8 cellular contexts compared by ENCODE assay signal in the genomic region with DNA sequence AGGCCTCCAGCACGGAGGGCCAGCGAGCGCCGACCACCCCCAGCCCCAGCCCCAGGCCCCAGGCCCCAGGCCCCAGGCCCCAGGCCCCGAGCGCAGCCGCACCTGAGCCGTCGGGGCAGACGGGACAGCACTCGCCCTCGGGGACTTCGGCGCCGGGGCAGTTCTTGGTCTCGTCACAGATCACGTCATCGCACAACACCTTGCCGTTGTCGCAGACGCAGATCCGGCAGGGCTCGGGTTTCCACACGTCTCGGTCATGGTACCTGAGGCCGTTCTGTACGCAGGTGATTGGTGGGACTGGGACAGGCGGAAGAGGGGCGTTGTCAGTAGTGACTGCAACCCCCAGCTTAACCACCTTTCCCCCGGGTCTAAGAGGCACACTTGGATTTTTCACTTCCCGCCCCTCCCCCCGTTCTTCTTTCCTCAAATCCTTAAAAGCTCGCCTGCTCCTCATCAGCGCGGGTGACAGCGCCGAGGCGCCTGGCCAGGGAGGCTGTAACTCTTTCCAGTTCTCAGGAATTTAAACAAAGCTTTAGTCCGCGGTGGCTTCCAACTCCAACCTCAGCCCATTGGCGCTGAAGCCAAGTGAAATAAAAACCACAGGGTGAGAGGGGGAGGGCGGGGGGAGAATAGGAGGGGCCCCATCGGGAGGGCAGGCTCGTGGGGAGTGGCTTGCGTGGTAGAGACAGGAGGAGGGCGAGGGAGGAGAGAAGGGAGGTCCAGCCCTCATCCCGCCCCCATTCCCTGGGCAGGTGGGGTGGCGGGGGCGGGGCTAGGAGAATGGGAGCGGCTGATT. TPM values are rescaled to one million over a fixed set of nuclear protein-coding genes. Genes with fewer than 3 reads are reported as not detected.
A peak's percentile ranks its signal among the peaks of the same experiment; 100 is the strongest.
DNase-seq lines count a peak whose midpoint lies in the region; ATAC-seq lines count a peak whose summit lies in the region.

No MANE protein-coding gene starts in this region.

- DNase-seq in G401 (ENCODE audit: low spot score) (peak; percentile 30), NCI-H748 treated with DMSO at 0.1 percent for 48 hours (lab: John Stamatoyannopoulos, UW) (peak; percentile 63), epidermal melanocyte (ENCODE audit: insufficient read length, low spot score) (peak; percentile 60), mucosa of gallbladder (ENCODE audit: low spot score) (peak; percentile 94), mesenteric fat pad (ENCODE audit: low spot score) (no peak)
- DNase-seq in activated CD8-positive, alpha-beta memory T cell treated with anti-CD3 and anti-CD28 coated beads, Interleukin-2, amount 50 U/mL, for 1 hour (ENCODE audit: extremely low read depth), result peak; percentile 75
- peak; percentile 30 to 32 for DNase-seq in stimulated activated CD8-positive, alpha-beta memory T cell treated with anti-CD3 and anti-CD28 coated beads, Interleukin-4, amount 100 ng/mL, for 4 hours (ENCODE audit: low read depth in 2 of 2, low spot score in 1 of 2)

- in situ Hi-C loops in G401 (cut with HindIII; ENCODE audit: low sequenced_read_pairs), result loop anchor here (5.0 kb wide), 1 partner anchor 92 kb away; no protein-coding TSS in a partner anchor

- peak; percentile 30 for ATAC-seq in HG03159 (IDR thresholded peaks at IDR 0.05; ENCODE audit: unreplicated experiment)

RNA-seq across cellular contexts. Expression of a gene that starts 1.6 kb away (rescaled TPM):
- 72.4 and 86.8 TPM in 2 replicates for total RNA-seq in G401 (2014; rRNA removed; shearing (Covaris generic))
- total RNA-seq in mucosa of gallbladder, result 421 TPM
- 309 TPM for total RNA-seq in mesenteric fat pad

RNA-seq across cellular contexts. Expression of a gene that starts 34.0 kb away (rescaled TPM):
- total RNA-seq in G401 (2014; rRNA removed; shearing (Covaris generic)), result 19.0 and 49.0 TPM in 2 replicates
- total RNA-seq in mucosa of gallbladder, result 23.5 TPM
- total RNA-seq in mesenteric fat pad, result 0.32 TPM

RNA-seq across cellular contexts. Expression of a gene that starts 49.4 kb away (rescaled TPM):
- 49.7 and 59.6 TPM in 2 replicates for total RNA-seq in G401 (2014; rRNA removed; shearing (Covaris generic))
- total RNA-seq in mucosa of gallbladder (61.5 TPM), mesenteric fat pad (56.5 TPM)

Comparison
In these comparisons a context has a peak if more than half of its experiments do, and no peak if none do; other contexts are left out.
1. RNA of a gene that starts 34.0 kb away (total RNA-seq): 23.5 TPM in mucosa of gallbladder (single experiment) and 19.0 to 49.0 TPM in G401; 0.32 TPM in mesenteric fat pad (single experiment); every median in the first group is over 10 times any median in the second.